ENCODE assay signal across 19 cellular contexts in the genomic region with DNA sequence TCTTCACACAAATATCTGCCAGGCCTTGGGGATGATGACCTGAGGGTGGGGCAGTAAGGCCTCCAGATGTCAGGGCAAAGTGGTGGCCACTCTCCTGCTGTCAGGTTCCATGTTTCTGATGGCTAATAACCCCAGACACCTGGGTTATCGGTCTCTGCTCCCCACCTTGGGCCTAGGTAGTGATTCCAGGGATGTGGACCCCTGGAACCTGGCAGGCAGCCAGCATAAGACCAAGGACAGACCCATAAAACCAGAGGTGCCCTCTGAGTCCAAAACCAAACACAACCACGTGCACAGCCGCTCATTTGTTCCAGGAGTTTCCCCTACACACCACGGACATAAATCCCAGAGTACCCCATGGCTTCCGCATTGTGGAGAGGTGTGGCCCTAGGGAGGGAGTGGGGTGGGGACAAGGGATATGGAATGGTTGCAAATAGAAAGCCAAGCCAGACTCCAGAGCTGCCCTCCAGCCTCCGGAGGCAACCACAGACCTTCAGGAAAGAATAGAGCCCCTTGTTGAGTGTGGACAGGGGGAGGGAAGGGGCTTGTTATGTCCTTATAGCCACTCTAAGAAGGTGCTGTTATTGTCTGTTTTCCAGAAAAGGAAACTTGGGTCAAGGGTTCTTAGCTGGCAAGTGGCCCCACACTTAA.
"Had no signal": no experiment of that assay in that cellular context is flagged by ENCODE, and none has a peak within 500 bp of the region (broad histone marks: within the 10 kb centered on the region; RNA-seq: fewer than 3 reads in every experiment).

No MANE protein-coding gene starts in this region.

- H3K27ac ChIP-seq: cardiac muscle cell, dorsolateral prefrontal cortex, epithelial cell of prostate, hepatocyte, right atrium auricular region, suprapubic skin had no signal

- H3K4me3 ChIP-seq: cardiac muscle cell, dorsolateral prefrontal cortex, hepatocyte, right atrium auricular region, suprapubic skin had no signal

- H3K4me2 ChIP-seq: hepatocyte had no signal

- DNase-seq: activated B cell treated with CpG ODN at 0.5 μM for 24 hours; activated CD4-positive, alpha-beta memory T cell treated with anti-CD3 and anti-CD28 coated beads for 36 hours; activated CD4-positive, alpha-beta T cell treated with anti-CD3 and anti-CD28 coated beads for 4 hours; activated CD8-positive, alpha-beta memory T cell treated with anti-CD3 and anti-CD28 coated beads, Interleukin-2, amount 10 ng/mL, durations not matched to agents 7 days and 5 days; activated naive CD4-positive, alpha-beta T cell treated with Interleukin-2 at 50 U/mL for 16 hours; activated naive CD8-positive, alpha-beta T cell treated with anti-CD3 and anti-CD28 coated beads, Interleukin-2, amount 10 ng/mL, durations not matched to agents 7 days and 5 days; activated T-cell treated with anti-CD3 and anti-CD28 coated beads, Interleukin-2, amount 50 U/mL, for 1 hour; amygdala; dorsolateral prefrontal cortex; foreskin fibroblast; mammary epithelial cell; naive B cell; stimulated activated CD4-positive, alpha-beta T cell treated with anti-CD3 and anti-CD28 coated beads, Interleukin-2, amount 100 ng/mL, for 24 hours had no signal

- H3K9me3 ChIP-seq: right atrium auricular region, suprapubic skin had no signal

- H2AFZ ChIP-seq: hepatocyte had no signal

- FAIRE-seq: keratinocyte had no signal

- H3K27me3 ChIP-seq: dorsolateral prefrontal cortex, right atrium auricular region, suprapubic skin had no signal

- H3K79me2 ChIP-seq: hepatocyte had no signal

- H3K36me3 ChIP-seq: cardiac muscle cell, right atrium auricular region, suprapubic skin had no signal
